ENCODE assay signal across 14 cellular contexts in the genomic region with DNA sequence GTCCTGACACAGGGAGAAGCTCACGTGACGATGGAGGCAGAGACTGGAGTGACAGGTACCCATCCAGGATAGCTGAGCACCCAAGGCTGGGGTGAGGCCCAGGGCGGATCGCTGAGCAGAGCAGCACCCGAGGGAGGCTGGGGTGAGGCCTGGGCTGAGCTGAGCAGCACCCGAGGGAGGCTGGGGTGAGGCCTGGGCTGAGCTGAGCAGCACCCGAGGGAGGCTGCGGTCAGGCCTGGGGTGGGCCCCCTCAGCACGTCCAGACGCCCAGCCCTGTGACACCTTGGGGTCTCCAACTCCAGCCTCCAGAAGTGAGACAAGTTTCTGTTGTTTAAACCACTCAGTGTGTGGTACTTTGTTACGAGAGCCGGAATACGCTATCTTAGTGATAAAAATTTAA.
"Had no signal": no experiment of that assay in that cellular context is flagged by ENCODE, and none has a peak within 500 bp of the region (broad histone marks: within the 10 kb centered on the region; RNA-seq: fewer than 3 reads in every experiment).

No MANE protein-coding gene starts in this region.

- ATAC-seq: naive thymus-derived CD8-positive, alpha-beta T cell had no signal

- H3K36me3 ChIP-seq: WERI-Rb-1 had no signal

- H3K27ac ChIP-seq: esophagus squamous epithelium, heart right ventricle, SK-N-MC, WERI-Rb-1 had no signal

- DNase-seq: activated CD4-positive, alpha-beta T cell treated with anti-CD3 and anti-CD28 coated beads for 1 hour; activated CD4-positive, alpha-beta T cell treated with anti-CD3 and anti-CD28 coated beads, Interleukin-2, amount 50 U/mL, for 4 hours; activated naive CD4-positive, alpha-beta T cell treated with Interleukin-2 at 50 U/mL for 16 hours; activated naive CD8-positive, alpha-beta T cell treated with anti-CD3 and anti-CD28 coated beads, Interleukin-2, amount 10 ng/mL, durations not matched to agents 7 days and 5 days; amygdala; cortex of kidney; effector CD4-positive, alpha-beta T cell; esophagus squamous epithelium; heart right ventricle; mesendoderm; stomach; WERI-Rb-1 had no signal

- H3K4me3 ChIP-seq: esophagus squamous epithelium, heart right ventricle, SK-N-MC, stomach had no signal

- H3K9me3 ChIP-seq: esophagus squamous epithelium, heart right ventricle, stomach had no signal

- H3K27me3 ChIP-seq: esophagus squamous epithelium, heart right ventricle, stomach had no signal
